Comparison of ENCODE assay signal across 1 cellular context in genomic region chr6:159968295-159969203, GRCh38.
TF ChIP-seq lines count a peak whose summit lies in the region.

Gene IGF2R, plus strand, starts transcription at chr6:159969082. Its CDS starts 165 bp downstream, at chr6:159969247.

TF ChIP-seq in K562, 482 proteins besides CTCF, POLR2A, EP300 and RAD21 (continued from another document and continues in another):
- TF ChIP-seq ZNF407 (IDR thresholded peaks at IDR 0.05; ENCODE audit: low read depth) = no peak
- peak; percentile 90; the same call in 1 of the 2 replicates for TF ChIP-seq TOE1 (IDR thresholded peaks at IDR 0.05; ENCODE audit: borderline replicate concordance)
- no peak for TF ChIP-seq TOE1 (CRISPR knock-in tag; IDR thresholded peaks at IDR 0.05; ENCODE audit: borderline replicate concordance, low read depth)
- no peak for TF ChIP-seq ZNF717 (CRISPR knock-in tag; IDR thresholded peaks at IDR 0.05)
- no peak for TF ChIP-seq DNMT1 (IDR thresholded peaks at IDR 0.05)
- TF ChIP-seq ARID4B (CRISPR knock-in tag; IDR thresholded peaks at IDR 0.05) = no peak
- 0 out of 2 replicates have a peak, but pooled peaks have one; percentile 24 for TF ChIP-seq PHB2 (IDR thresholded peaks at IDR 0.05; ENCODE audit: low read depth)
- TF ChIP-seq CCNT2 (IDR thresholded peaks at IDR 0.05; ENCODE audit: borderline replicate concordance, extremely low read depth, insufficient read length, low read depth, low read length) = peak; percentile 81
- TF ChIP-seq TFAP4 (CRISPR knock-in tag; IDR thresholded peaks at IDR 0.05; ENCODE audit: borderline replicate concordance) = peak; percentile 62; the same call in 1 of the 2 replicates
- TF ChIP-seq ZFPM2 (CRISPR knock-in tag; IDR thresholded peaks at IDR 0.05) = no peak
- TF ChIP-seq CEBPZ (IDR thresholded peaks at IDR 0.05; ENCODE audit: borderline replicate concordance, low read depth, low read length) = no peak; the same call in 1 of the 2 replicates
- TF ChIP-seq E2F4 (CRISPR knock-in tag; IDR thresholded peaks at IDR 0.05; ENCODE audit: low read depth) = peak; percentile 73
- no peak for TF ChIP-seq ZSCAN29 (IDR thresholded peaks at IDR 0.05)
- peak; percentile 81; the same call in 1 of the 2 replicates for TF ChIP-seq ZNF583 (CRISPR knock-in tag; IDR thresholded peaks at IDR 0.05)
- TF ChIP-seq IRF1 (CRISPR knock-in tag; IDR thresholded peaks at IDR 0.05; ENCODE audit: borderline replicate concordance) = no peak
- TF ChIP-seq SMAD2 (IDR thresholded peaks at IDR 0.05; ENCODE audit: low read depth, low read length) = no peak
- TF ChIP-seq HES1 (IDR thresholded peaks at IDR 0.05; ENCODE audit: low read depth) = no peak
- no peak for TF ChIP-seq ZNF311 (CRISPR knock-in tag; IDR thresholded peaks at IDR 0.05)
- peak; percentile 40; the same call in 1 of the 2 replicates for TF ChIP-seq SIN3B (IDR thresholded peaks at IDR 0.05; ENCODE audit: low read depth)
- TF ChIP-seq TAF7 (tag; IDR thresholded peaks at IDR 0.05) = no peak; the same call in 1 of the 2 replicates
- no peak for TF ChIP-seq ZNF253 (CRISPR knock-in tag; conservative IDR thresholded peaks at IDR 0.05)
- no peak for TF ChIP-seq ZNF785 (CRISPR knock-in tag; IDR thresholded peaks at IDR 0.05)
- TF ChIP-seq L3MBTL2 (IDR thresholded peaks at IDR 0.05) = peak; percentile 84
- no peak for TF ChIP-seq ASH1L (IDR thresholded peaks at IDR 0.05; ENCODE audit: borderline replicate concordance, low read depth, partially characterized antibody)
- TF ChIP-seq GATAD2B (IDR thresholded peaks at IDR 0.05; ENCODE audit: borderline replicate concordance) = peak; percentile 80
- TF ChIP-seq ZNF644 (tag; IDR thresholded peaks at IDR 0.05; ENCODE audit: low read depth) = no peak
- no peak for TF ChIP-seq ARID2 (IDR thresholded peaks at IDR 0.05)
- TF ChIP-seq ZNF165 (CRISPR knock-in tag; IDR thresholded peaks at IDR 0.05; ENCODE audit: borderline replicate concordance) = no peak
- no peak for TF ChIP-seq NCOA4 (IDR thresholded peaks at IDR 0.05; ENCODE audit: partially characterized antibody)
- 0 out of 2 replicates have a peak, but pooled peaks have one; percentile 28 for TF ChIP-seq MTF1 (CRISPR knock-in tag; IDR thresholded peaks at IDR 0.05; ENCODE audit: borderline replicate concordance)
- TF ChIP-seq SMARCE1 (IDR thresholded peaks at IDR 0.05) = peak; percentile 59; the same call in 1 of the 2 replicates
- no peak for TF ChIP-seq ESRRA (IDR thresholded peaks at IDR 0.05; ENCODE audit: borderline replicate concordance, low read depth)
- no peak for TF ChIP-seq HMG20A (CRISPR knock-in tag; conservative IDR thresholded peaks at IDR 0.05)
- no peak for TF ChIP-seq NR2C2 (CRISPR knock-in tag; IDR thresholded peaks at IDR 0.05)
- peak; percentile 81 for TF ChIP-seq NR2C2 (tag; IDR thresholded peaks at IDR 0.05)
- no peak; the same call in 1 of the 2 replicates for TF ChIP-seq STAT5A (IDR thresholded peaks at IDR 0.05; ENCODE audit: borderline replicate concordance, low read length)
- TF ChIP-seq TSHZ1 (CRISPR knock-in tag; IDR thresholded peaks at IDR 0.05) = no peak
